1 cellular context compared by ENCODE assay signal in the genomic region with DNA sequence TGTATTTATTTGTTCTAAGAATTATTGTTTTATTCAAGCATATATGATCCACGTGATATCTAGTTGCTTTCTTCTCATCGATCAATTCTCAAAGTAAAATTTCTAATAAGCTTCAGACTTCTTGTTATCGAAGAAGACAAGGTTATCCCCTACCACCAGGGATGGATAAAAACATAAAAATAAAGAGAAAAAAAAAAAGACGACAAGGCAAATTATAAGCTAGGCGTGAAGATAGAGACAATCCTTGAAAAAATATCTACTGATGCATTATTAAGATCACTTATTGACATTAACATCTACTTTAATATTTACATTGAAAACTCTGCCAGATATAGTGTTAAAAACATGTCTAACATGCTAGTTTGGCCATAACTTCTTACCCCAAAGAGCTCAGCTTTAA.
TF ChIP-seq lines count a peak whose summit lies in the region.

No MANE protein-coding gene starts in this region.

TF ChIP-seq in HepG2, 621 proteins besides CTCF, POLR2A, EP300 and RAD21 (continued from another document):
- TF ChIP-seq, protein P1, sequence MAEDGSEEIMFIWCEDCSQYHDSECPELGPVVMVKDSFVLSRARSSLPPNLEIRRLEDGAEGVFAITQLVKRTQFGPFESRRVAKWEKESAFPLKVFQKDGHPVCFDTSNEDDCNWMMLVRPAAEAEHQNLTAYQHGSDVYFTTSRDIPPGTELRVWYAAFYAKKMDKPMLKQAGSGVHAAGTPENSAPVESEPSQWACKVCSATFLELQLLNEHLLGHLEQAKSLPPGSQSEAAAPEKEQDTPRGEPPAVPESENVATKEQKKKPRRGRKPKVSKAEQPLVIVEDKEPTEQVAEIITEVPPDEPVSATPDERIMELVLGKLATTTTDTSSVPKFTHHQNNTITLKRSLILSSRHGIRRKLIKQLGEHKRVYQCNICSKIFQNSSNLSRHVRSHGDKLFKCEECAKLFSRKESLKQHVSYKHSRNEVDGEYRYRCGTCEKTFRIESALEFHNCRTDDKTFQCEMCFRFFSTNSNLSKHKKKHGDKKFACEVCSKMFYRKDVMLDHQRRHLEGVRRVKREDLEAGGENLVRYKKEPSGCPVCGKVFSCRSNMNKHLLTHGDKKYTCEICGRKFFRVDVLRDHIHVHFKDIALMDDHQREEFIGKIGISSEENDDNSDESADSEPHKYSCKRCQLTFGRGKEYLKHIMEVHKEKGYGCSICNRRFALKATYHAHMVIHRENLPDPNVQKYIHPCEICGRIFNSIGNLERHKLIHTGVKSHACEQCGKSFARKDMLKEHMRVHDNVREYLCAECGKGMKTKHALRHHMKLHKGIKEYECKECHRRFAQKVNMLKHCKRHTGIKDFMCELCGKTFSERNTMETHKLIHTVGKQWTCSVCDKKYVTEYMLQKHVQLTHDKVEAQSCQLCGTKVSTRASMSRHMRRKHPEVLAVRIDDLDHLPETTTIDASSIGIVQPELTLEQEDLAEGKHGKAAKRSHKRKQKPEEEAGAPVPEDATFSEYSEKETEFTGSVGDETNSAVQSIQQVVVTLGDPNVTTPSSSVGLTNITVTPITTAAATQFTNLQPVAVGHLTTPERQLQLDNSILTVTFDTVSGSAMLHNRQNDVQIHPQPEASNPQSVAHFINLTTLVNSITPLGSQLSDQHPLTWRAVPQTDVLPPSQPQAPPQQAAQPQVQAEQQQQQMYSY (CRISPR knock-in tag; IDR thresholded peaks at IDR 0.05): no peak
- TF ChIP-seq, protein P2, sequence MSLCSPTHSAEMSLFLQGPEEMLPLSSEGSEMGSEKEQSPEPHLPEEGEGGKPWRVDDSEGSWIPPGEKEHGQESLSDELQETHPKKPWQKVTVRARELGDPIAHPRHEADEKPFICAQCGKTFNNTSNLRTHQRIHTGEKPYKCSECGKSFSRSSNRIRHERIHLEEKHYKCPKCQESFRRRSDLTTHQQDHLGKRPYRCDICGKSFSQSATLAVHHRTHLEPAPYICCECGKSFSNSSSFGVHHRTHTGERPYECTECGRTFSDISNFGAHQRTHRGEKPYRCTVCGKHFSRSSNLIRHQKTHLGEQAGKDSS (CRISPR knock-in tag; IDR thresholded peaks at IDR 0.05; ENCODE audit: borderline replicate concordance, low read depth): no peak
- TF ChIP-seq MAFF (IDR thresholded peaks at IDR 0.05; ENCODE audit: low read depth, low read length): peak; percentile 63
- TF ChIP-seq, protein P3, sequence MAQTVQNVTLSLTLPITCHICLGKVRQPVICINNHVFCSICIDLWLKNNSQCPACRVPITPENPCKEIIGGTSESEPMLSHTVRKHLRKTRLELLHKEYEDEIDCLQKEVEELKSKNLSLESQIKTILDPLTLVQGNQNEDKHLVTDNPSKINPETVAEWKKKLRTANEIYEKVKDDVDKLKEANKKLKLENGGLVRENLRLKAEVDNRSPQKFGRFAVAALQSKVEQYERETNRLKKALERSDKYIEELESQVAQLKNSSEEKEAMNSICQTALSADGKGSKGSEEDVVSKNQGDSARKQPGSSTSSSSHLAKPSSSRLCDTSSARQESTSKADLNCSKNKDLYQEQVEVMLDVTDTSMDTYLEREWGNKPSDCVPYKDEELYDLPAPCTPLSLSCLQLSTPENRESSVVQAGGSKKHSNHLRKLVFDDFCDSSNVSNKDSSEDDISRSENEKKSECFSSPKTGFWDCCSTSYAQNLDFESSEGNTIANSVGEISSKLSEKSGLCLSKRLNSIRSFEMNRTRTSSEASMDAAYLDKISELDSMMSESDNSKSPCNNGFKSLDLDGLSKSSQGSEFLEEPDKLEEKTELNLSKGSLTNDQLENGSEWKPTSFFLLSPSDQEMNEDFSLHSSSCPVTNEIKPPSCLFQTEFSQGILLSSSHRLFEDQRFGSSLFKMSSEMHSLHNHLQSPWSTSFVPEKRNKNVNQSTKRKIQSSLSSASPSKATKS (CRISPR knock-in tag; IDR thresholded peaks at IDR 0.05): no peak
